1 cellular context compared by ENCODE assay signal in genomic region chr6:31829633-31830492, GRCh38.
TF ChIP-seq lines count a peak whose summit lies in the region.

No MANE protein-coding gene starts in this region.

TF ChIP-seq in K562, 482 proteins besides CTCF, POLR2A, EP300 and RAD21 (continued from another document and continues in another):
- TF ChIP-seq ZNF639 (CRISPR knock-in tag; conservative IDR thresholded peaks at IDR 0.05 in 1 of 2, IDR thresholded peaks at IDR 0.05 in 1 of 2) (0 out of 4 replicates have a peak, but pooled peaks of 1 of the 2 experiments have one; percentile 47), NEUROD1 (IDR thresholded peaks at IDR 0.05; ENCODE audit: borderline replicate concordance, low read depth, low read length, partially characterized antibody) (no peak), DEAF1 (CRISPR knock-in tag; IDR thresholded peaks at IDR 0.05) (peak; percentile 44), DMBX1 (CRISPR knock-in tag; IDR thresholded peaks at IDR 0.05; ENCODE audit: borderline replicate concordance) (0 out of 2 replicates have a peak, but pooled peaks have one; percentile 39), ELF2 (CRISPR knock-in tag; IDR thresholded peaks at IDR 0.05) (peak; percentile 9; the same call in 1 of the 2 replicates), TSC22D4 (tag; IDR thresholded peaks at IDR 0.05) (no peak), FOXO4 (CRISPR knock-in tag; IDR thresholded peaks at IDR 0.05) (no peak), HEY1 (CRISPR knock-in tag; IDR thresholded peaks at IDR 0.05; ENCODE audit: borderline replicate concordance) (peak; percentile 86), TCF15 (CRISPR knock-in tag; IDR thresholded peaks at IDR 0.05) (no peak), E2F4 (CRISPR knock-in tag; IDR thresholded peaks at IDR 0.05; ENCODE audit: low read depth) (no peak), ZNF395 (CRISPR knock-in tag; IDR thresholded peaks at IDR 0.05) (no peak), STAG1 (CRISPR knock-in tag; IDR thresholded peaks at IDR 0.05; ENCODE audit: borderline replicate concordance) (no peak), HDGF (IDR thresholded peaks at IDR 0.05) (peak; percentile 38; the same call in 1 of the 2 replicates), WHSC1 (IDR thresholded peaks at IDR 0.05; ENCODE audit: low read length) (no peak), IRF1 (CRISPR knock-in tag; IDR thresholded peaks at IDR 0.05; ENCODE audit: borderline replicate concordance) (no peak), KLF10 (CRISPR knock-in tag; IDR thresholded peaks at IDR 0.05) (no peak), POLR2AphosphoS2 (IDR thresholded peaks at IDR 0.05; ENCODE audit: low read length) (no peak; the same call in 1 of the 2 replicates), XRCC4 (IDR thresholded peaks at IDR 0.05; ENCODE audit: extremely low read depth, insufficient read depth, insufficient read length) (no peak), ZNF143 (CRISPR knock-in tag; IDR thresholded peaks at IDR 0.05) (no peak), POLR3A (IDR thresholded peaks at IDR 0.05; ENCODE audit: borderline replicate concordance, extremely low read depth, insufficient read depth, insufficient read length) (no peak), SMC3 (conservative IDR thresholded peaks at IDR 0.05; ENCODE audit: insufficient read depth, low read depth, low read length) (peak; percentile 39; the same call in 1 of the 2 replicates), TFAM (CRISPR knock-in tag; conservative IDR thresholded peaks at IDR 0.05) (no peak), AFF1 (IDR thresholded peaks at IDR 0.05; ENCODE audit: low read depth in 1 of 2, partially characterized antibody in 2 of 2) (peak in 1 of 2 experiments; percentile 56), ZNF347 (CRISPR knock-in tag; IDR thresholded peaks at IDR 0.05; ENCODE audit: low read depth) (peak; percentile 56; the same call in 1 of the 2 replicates), ZNF584 (CRISPR knock-in tag; IDR thresholded peaks at IDR 0.05; ENCODE audit: low read depth) (no peak), PREB (CRISPR knock-in tag; IDR thresholded peaks at IDR 0.05) (no peak), SMARCC2 (IDR thresholded peaks at IDR 0.05; ENCODE audit: low read depth) (no peak), HLTF (IDR thresholded peaks at IDR 0.05) (no peak), ZNF12 (CRISPR knock-in tag; IDR thresholded peaks at IDR 0.05) (no peak), PHB (CRISPR knock-in tag; IDR thresholded peaks at IDR 0.05) (peak; percentile 60; the same call in 1 of the 2 replicates), NFE2L1 (tag; IDR thresholded peaks at IDR 0.05; ENCODE audit: borderline replicate concordance, low read depth) (no peak), NELFE (IDR thresholded peaks at IDR 0.05; ENCODE audit: insufficient read depth, insufficient read length) (no peak), PML (IDR thresholded peaks at IDR 0.05; ENCODE audit: low read length) (peak; percentile 26; the same call in 1 of the 2 replicates), RFX7 (CRISPR knock-in tag; IDR thresholded peaks at IDR 0.05) (no peak), CSDE1 (IDR thresholded peaks at IDR 0.05) (no peak), HDAC1 (IDR thresholded peaks at IDR 0.05) (peak in 1 of 2 experiments; percentile 38; a peak in 2 of 4 replicates), HMBOX1 (IDR thresholded peaks at IDR 0.05) (no peak), RBM39 (optimal IDR thresholded peaks at IDR 0.05; ENCODE audit: low read depth, low read length) (no peak), TSHZ1 (CRISPR knock-in tag; IDR thresholded peaks at IDR 0.05) (no peak), MITF (IDR thresholded peaks at IDR 0.05) (no peak), CCNT2 (IDR thresholded peaks at IDR 0.05; ENCODE audit: borderline replicate concordance, extremely low read depth, insufficient read length, low read depth, low read length) (peak; percentile 61)
